In the genomic region with DNA sequence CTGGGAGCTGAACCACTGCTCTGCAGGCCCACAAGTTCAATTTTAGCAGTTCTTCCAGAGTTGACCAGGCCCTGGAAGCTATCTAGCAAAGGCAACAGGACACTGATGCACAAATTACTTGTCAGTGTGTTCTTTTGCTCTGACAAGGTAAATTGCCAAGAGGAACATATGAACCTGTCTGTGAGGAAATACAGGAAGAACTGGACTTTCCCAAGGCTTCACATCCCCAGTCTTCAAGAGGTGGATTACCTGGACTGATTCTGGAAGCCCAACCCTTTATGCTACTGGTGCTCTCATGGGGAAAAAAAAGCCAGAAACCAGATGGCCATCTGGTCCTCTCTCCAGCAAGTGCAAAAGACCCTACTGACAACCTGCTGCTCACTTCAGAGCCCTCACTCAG, we compare ENCODE assay signal across 11 cellular contexts. TPM values are rescaled to one million over a fixed set of nuclear protein-coding genes. Genes with fewer than 3 reads are reported as not detected.
"Had no signal": no experiment of that assay in that cellular context is flagged by ENCODE, and none has a peak within 500 bp of the region (broad histone marks: within the 10 kb centered on the region; RNA-seq: fewer than 3 reads in every experiment).

No MANE protein-coding gene starts in this region.

- H3K9me3 Mint-ChIP-seq: HFFc6 had no signal

- H3K4me3 ChIP-seq: GM23338 had no signal

- H3K4me2 ChIP-seq: GM23338 had no signal

- ATAC-seq: GM23338, HepG2 had no signal

- H3K36me3 Mint-ChIP-seq: IgD-negative memory B cell had no signal

- DNase-seq: H9, HCEC 1CT, HFFc6, KBM-7 had no signal

- H3K27ac Mint-ChIP-seq: GM23338, H9, HFFc6 had no signal

- H2AFZ ChIP-seq: GM23338 had no signal

- H3K27ac ChIP-seq: HL-60 had no signal

- H3K4me3 Mint-ChIP-seq: GM23338, H9, HFFc6 had no signal

- FAIRE-seq: H1, H54, HepG2 had no signal

RNA-seq across cellular contexts. Expression of a gene that starts 38.4 kb away (rescaled TPM):
- total RNA-seq: GM23338, H1, H9, HT1080 had no signal
- polyA plus RNA-seq: HepG2 had no signal

RNA-seq across cellular contexts. Expression of a gene that starts 46.3 kb away (rescaled TPM):
- total RNA-seq: H1, H9, HFFc6 had no signal
- polyA plus RNA-seq: GM23338 had no signal
